Comparison of ENCODE assay signal across 1 cellular context in genomic region chr14:100332797-100333196, GRCh38.
TF ChIP-seq lines count a peak whose summit lies in the region.

No MANE protein-coding gene starts in this region.

TF ChIP-seq in K562, 482 proteins besides CTCF, POLR2A, EP300 and RAD21:
- TF ChIP-seq POLR2AphosphoS2 (IDR thresholded peaks at IDR 0.05; ENCODE audit: low read length): peak; percentile 92; the same call in 1 of the 2 replicates
- TF ChIP-seq PML (IDR thresholded peaks at IDR 0.05; ENCODE audit: low read length): no peak
- peak; percentile 47 for TF ChIP-seq HMGN3 (IDR thresholded peaks at IDR 0.05; ENCODE audit: borderline replicate concordance, extremely low read depth, insufficient read length, low read depth, low read length)
- peak; percentile 13; the same call in 1 of the 2 replicates for TF ChIP-seq POLR2G (IDR thresholded peaks at IDR 0.05; ENCODE audit: low read depth, low read length)
- no peak for TF ChIP-seq SMARCC2 (IDR thresholded peaks at IDR 0.05; ENCODE audit: low read depth)
- no peak for TF ChIP-seq JUN (IDR thresholded peaks at IDR 0.05; ENCODE audit: borderline replicate concordance, low read depth, low read length)
- no peak for TF ChIP-seq JUN (CRISPR knock-in tag; IDR thresholded peaks at IDR 0.05; ENCODE audit: borderline replicate concordance)
- TF ChIP-seq ZNF740 (CRISPR knock-in tag; IDR thresholded peaks at IDR 0.05): no peak
- no peak for TF ChIP-seq ZNF740 (tag; IDR thresholded peaks at IDR 0.05)
- no peak for TF ChIP-seq CHD4 (IDR thresholded peaks at IDR 0.05; ENCODE audit: insufficient read depth, insufficient replicate concordance, low read depth, low read length, poor library complexity, severe bottlenecking)
- no peak for TF ChIP-seq PRPF4 (IDR thresholded peaks at IDR 0.05; ENCODE audit: insufficient read depth, low read depth, low read length, poor library complexity, severe bottlenecking)
- TF ChIP-seq ZNF398 (CRISPR knock-in tag; IDR thresholded peaks at IDR 0.05): no peak
- no peak for TF ChIP-seq NCOA4 (IDR thresholded peaks at IDR 0.05; ENCODE audit: partially characterized antibody)
- no peak for TF ChIP-seq ELF1 (tag; IDR thresholded peaks at IDR 0.05)
- no peak for TF ChIP-seq ZKSCAN8 (CRISPR knock-in tag; IDR thresholded peaks at IDR 0.05)
- no peak for TF ChIP-seq ELK1 (CRISPR knock-in tag; IDR thresholded peaks at IDR 0.05)
- no peak for TF ChIP-seq BRD9 (IDR thresholded peaks at IDR 0.05; ENCODE audit: low read depth, partially characterized antibody)
- TF ChIP-seq ZNF217 (CRISPR knock-in tag; IDR thresholded peaks at IDR 0.05): no peak
- TF ChIP-seq ADNP (tag; IDR thresholded peaks at IDR 0.05): no peak
- no peak for TF ChIP-seq TARDBP (IDR thresholded peaks at IDR 0.05)
- no peak for TF ChIP-seq HLTF (IDR thresholded peaks at IDR 0.05)
- TF ChIP-seq DLX4 (CRISPR knock-in tag; IDR thresholded peaks at IDR 0.05): no peak
- no peak for TF ChIP-seq MNT (conservative IDR thresholded peaks at IDR 0.05)
- no peak for TF ChIP-seq RBFOX2 (IDR thresholded peaks at IDR 0.05; ENCODE audit: low read depth, low read length)
- TF ChIP-seq CREM (IDR thresholded peaks at IDR 0.05; ENCODE audit: low read depth): 0 out of 2 replicates have a peak, but pooled peaks have one; percentile 23
- TF ChIP-seq SNRNP70 (optimal IDR thresholded peaks at IDR 0.05; ENCODE audit: low read depth, low read length): no peak
- TF ChIP-seq ZNF212 (CRISPR knock-in tag; IDR thresholded peaks at IDR 0.05): no peak
- TF ChIP-seq ZFP1 (CRISPR knock-in tag; IDR thresholded peaks at IDR 0.05): no peak
- TF ChIP-seq BDP1 (IDR thresholded peaks at IDR 0.05; ENCODE audit: insufficient read depth, insufficient read length): no peak
- no peak for TF ChIP-seq CBFB (CRISPR knock-in tag; IDR thresholded peaks at IDR 0.05)
- peak; percentile 16 for TF ChIP-seq POLR2B (IDR thresholded peaks at IDR 0.05; ENCODE audit: low read depth, partially characterized antibody)
- TF ChIP-seq TBL1XR1 (IDR thresholded peaks at IDR 0.05; ENCODE audit: low read length in 2 of 2): no peak
- no peak for TF ChIP-seq CTCFL (IDR thresholded peaks at IDR 0.05; ENCODE audit: borderline replicate concordance, insufficient read depth, low read depth, low read length, poor library complexity, severe bottlenecking)
- TF ChIP-seq CBFA2T3 (IDR thresholded peaks at IDR 0.05): no peak
- no peak for TF ChIP-seq MCM7 (IDR thresholded peaks at IDR 0.05)
- no peak for TF ChIP-seq ZBTB12 (CRISPR knock-in tag; IDR thresholded peaks at IDR 0.05)
- no peak for TF ChIP-seq E2F6 (IDR thresholded peaks at IDR 0.05; ENCODE audit: borderline replicate concordance in 1 of 2, extremely low read depth in 1 of 2, insufficient read depth in 1 of 2, insufficient read length in 1 of 2, low read depth in 1 of 2, low read length in 1 of 2, poor library complexity in 1 of 2, severe bottlenecking in 1 of 2)
- TF ChIP-seq ZNF764 (CRISPR knock-in tag; IDR thresholded peaks at IDR 0.05; ENCODE audit: low read depth): no peak
- TF ChIP-seq MEIS2 (IDR thresholded peaks at IDR 0.05; ENCODE audit: partially characterized antibody): peak; percentile 61
- no peak for TF ChIP-seq OTX1 (CRISPR knock-in tag; IDR thresholded peaks at IDR 0.05)
